16 cellular contexts compared by ENCODE assay signal in the genomic region with DNA sequence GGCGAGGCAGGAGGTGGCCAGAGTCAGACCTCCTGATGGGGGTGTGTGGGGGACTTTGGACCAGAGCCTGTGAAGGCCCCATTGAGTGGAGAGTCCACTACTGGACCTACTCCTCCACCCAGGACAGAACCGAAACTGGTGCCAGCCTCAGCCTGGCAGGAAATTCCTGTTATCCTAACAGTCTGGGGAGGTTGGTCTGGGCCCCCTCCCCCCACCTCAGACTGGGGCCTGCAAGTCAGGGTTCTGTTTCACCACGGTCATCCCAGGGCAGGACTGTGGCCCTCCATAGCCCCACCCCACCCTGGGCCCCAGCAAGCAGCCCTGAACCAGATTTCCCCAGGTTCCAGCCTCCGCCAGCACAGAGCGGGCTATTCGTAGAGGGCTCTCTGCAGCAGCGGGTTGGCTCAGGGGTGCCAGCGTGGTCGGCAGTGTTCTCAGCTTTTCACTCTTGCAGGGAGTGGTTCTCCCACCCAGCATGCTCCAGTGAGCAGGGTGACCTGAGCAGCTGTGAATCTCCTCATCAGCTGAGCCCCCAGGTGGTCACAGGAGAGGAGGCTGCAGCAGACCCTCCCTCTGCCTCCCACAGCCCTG.
"Had no signal": no experiment of that assay in that cellular context is flagged by ENCODE, and none has a peak within 500 bp of the region (broad histone marks: within the 10 kb centered on the region; RNA-seq: fewer than 3 reads in every experiment).

No MANE protein-coding gene starts in this region.

- H3K36me3 ChIP-seq: colonic mucosa had no signal

- H3K9me3 Mint-ChIP-seq: activated T-helper 1 cell treated with anti-CD3 and anti-CD28 coated beads, Interleukin-12 subunit alpha, Interleukin-12 subunit beta, Interleukin-2, Interleukin-4 antibody, amounts not matched to agents 30 ng/mL and 10 ng/mL and 1 ng/mL, durations not matched to agents 14 hours and 24 hours and 36 hours; neural crest cell; stimulated activated naive CD8-positive, alpha-beta T cell treated with anti-CD3 and anti-CD28 coated beads, Interleukin-15, amount 100 ng/mL, for 72 hours had no signal

- H3K4me1 Mint-ChIP-seq: stimulated activated naive CD8-positive, alpha-beta T cell treated with anti-CD3 and anti-CD28 coated beads, Interleukin-15, amount 100 ng/mL, for 72 hours had no signal

- H3K36me3 Mint-ChIP-seq: brain had no signal

- H3K4me3 ChIP-seq: colonic mucosa, psoas muscle, SK-N-MC, skin epidermis had no signal

- H3K9me3 ChIP-seq: colonic mucosa, psoas muscle had no signal

- H3K4me3 Mint-ChIP-seq: activated T-helper 1 cell treated with anti-CD3 and anti-CD28 coated beads, Interleukin-12 subunit alpha, Interleukin-12 subunit beta, Interleukin-2, Interleukin-4 antibody, amounts not matched to agents 30 ng/mL and 10 ng/mL and 1 ng/mL, durations not matched to agents 14 hours and 24 hours and 36 hours; neural crest cell; stimulated activated naive CD8-positive, alpha-beta T cell treated with anti-CD3 and anti-CD28 coated beads, Interleukin-15, amount 100 ng/mL, for 72 hours had no signal

- ATAC-seq: left ventricle myocardium superior, psoas muscle had no signal

- H3K27ac Mint-ChIP-seq: activated T-helper 1 cell treated with anti-CD3 and anti-CD28 coated beads, Interleukin-12 subunit alpha, Interleukin-12 subunit beta, Interleukin-2, Interleukin-4 antibody, amounts not matched to agents 30 ng/mL and 10 ng/mL and 1 ng/mL, durations not matched to agents 14 hours and 24 hours and 36 hours had no signal

- H3K4me1 ChIP-seq: colonic mucosa, psoas muscle had no signal

- DNase-seq: activated CD4-positive, alpha-beta T cell treated with anti-CD3 and anti-CD28 coated beads, Interleukin-2, amount 50 U/mL, for 4 hours; activated naive CD4-positive, alpha-beta T cell treated with Interleukin-2 at 50 U/mL for 16 hours; anterior cingulate cortex; central memory CD4-positive, alpha-beta T cell; left ventricle myocardium superior; mesenchymal stem cell; stimulated activated CD4-positive, alpha-beta T cell treated with anti-CD3 and anti-CD28 coated beads, Interleukin-4, amount 100 ng/mL, for 1 hour; stimulated activated naive CD8-positive, alpha-beta T cell treated with anti-CD3 and anti-CD28 coated beads, Interleukin-15, amount 100 ng/mL, for 72 hours; trophoblast cell had no signal
